Comparison of ENCODE assay signal across 10 cellular contexts in the genomic region with DNA sequence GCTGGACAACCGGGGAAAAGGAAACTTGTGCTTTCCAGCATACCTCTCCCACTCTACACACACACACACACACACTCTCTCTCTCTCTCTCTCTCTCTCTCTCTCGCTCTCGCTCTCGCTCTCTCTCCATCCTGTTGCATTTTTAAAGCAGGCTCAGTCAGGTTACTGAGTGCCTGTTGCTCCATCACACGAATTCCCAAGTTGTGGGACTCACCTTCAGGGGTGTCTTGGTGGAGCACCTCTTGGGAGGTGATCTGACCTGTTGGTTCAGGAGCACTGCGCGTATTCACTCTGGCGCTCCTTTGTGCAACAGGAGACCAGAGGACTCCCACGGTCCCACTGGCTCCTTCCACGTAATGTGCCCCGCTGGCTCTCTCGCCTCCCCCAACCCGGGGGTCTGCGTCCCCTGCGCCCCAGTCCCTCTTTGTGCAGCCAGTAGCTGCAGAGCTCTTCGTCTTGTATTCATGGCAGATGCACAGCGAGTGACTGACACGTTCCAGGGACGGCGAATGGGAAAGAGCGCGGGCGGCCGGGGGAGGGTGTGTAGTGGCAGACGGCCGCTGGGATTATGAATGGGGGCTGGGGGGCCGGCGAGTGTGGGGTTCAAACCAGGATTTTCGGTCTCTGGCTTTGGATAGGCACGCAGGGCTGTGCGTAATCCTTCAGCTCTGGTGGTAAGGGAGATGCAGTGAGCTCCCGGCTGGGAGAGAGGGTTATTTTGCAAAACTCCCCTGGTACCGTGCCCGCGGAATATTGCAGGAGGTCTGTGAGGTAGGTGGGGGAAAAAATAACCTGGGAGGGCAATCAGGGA. TPM values are rescaled to one million over a fixed set of nuclear protein-coding genes. Genes with fewer than 3 reads are reported as not detected.
A peak's percentile ranks its signal among the peaks of the same experiment; 100 is the strongest.
DNase-seq lines count a peak whose midpoint lies in the region; ATAC-seq and TF ChIP-seq lines count a peak whose summit lies in the region.
"Had no signal": no experiment of that assay in that cellular context is flagged by ENCODE, and none has a peak within 500 bp of the region (broad histone marks: within the 10 kb centered on the region; RNA-seq: fewer than 3 reads in every experiment).

No MANE protein-coding gene starts in this region.

- H3K4me1 Mint-ChIP-seq in GM23338 (peaks cover 6% of the 10 kb centered on the region), WTC11 (peaks cover 12% of the 10 kb centered on the region)

- H3K27ac ChIP-seq in GM23338 (ENCODE audit: low read depth) (no peak overlapping the region), hepatocyte (no peak overlapping the region)
- H3K27ac ChIP-seq: skin epidermis had no signal

- no peaks in the 10 kb centered on the region; the same call in 2 of the 3 replicates for H3K36me3 Mint-ChIP-seq in GM23338 (ENCODE audit: low read depth)
- H3K36me3 Mint-ChIP-seq in WTC11, result peaks cover 4% of the 10 kb centered on the region; the same call in 1 of the 2 replicates

- H3K9me3 ChIP-seq in hepatocyte (ENCODE audit: low read depth), result no peaks in the 10 kb centered on the region

- H3K4me3 Mint-ChIP-seq in GM23338 (peak overlapping the region; percentile 84), WTC11 (peak overlapping the region; percentile 73)

- CTCF ChIA-PET in WTC11 (lab: Charles Lee), result interaction anchor here (0.6 to 1.2 kb wide), 3 partner anchors 18 to 592 kb away, joined by 3 read pairs; no protein-coding TSS in a partner anchor

- POLR2A ChIA-PET in WTC11 (lab: Charles Lee), result no interaction called here

- no peaks in the 10 kb centered on the region for H4K20me1 ChIP-seq in GM23338 (replicated peaks; ENCODE audit: insufficient read depth)
- H4K20me1 ChIP-seq in hepatocyte (ENCODE audit: insufficient read depth, poor library complexity, severe bottlenecking), result no peaks in the 10 kb centered on the region

- intact Hi-C loops in sciatic nerve (cut with DNase I), result no loop called here

- H3F3A ChIP-seq in GM23338 (replicated peaks; ENCODE audit: low read depth), result no peaks in the 10 kb centered on the region

- peak overlapping the region; percentile 72 for H3K4me3 ChIP-seq in GM23338
- peak overlapping the region; percentile 42 for H3K4me3 ChIP-seq in hepatocyte
- H3K4me3 ChIP-seq: K562 had no signal

- H3K4me1 ChIP-seq in GM23338 (ENCODE audit: insufficient read depth) (no peaks in the 10 kb centered on the region), hepatocyte (ENCODE audit: insufficient read depth) (no peaks in the 10 kb centered on the region)

- no peak for TF ChIP-seq CTCF in GM23338 (conservative IDR thresholded peaks at IDR 0.05; ENCODE audit: low read depth in 2 of 2)
- TF ChIP-seq CTCF in WTC11 (IDR thresholded peaks at IDR 0.05), result no peak
- TF ChIP-seq CTCF in hepatocyte (IDR thresholded peaks at IDR 0.05; ENCODE audit: poor library complexity), result no peak

- WGBS in hepatocyte (ENCODE audit: low lambda C conversion rate, missing lambda C conversion rate), result 4% methylated on average over 24 of the region's 35 CpGs

- H3K27me3 Mint-ChIP-seq in GM23338 (ENCODE audit: insufficient read depth, low read depth, poor library complexity), result peaks cover 39% of the 10 kb centered on the region
- H3K27me3 Mint-ChIP-seq in WTC11 (ENCODE audit: low read depth), result peaks cover 79% of the 10 kb centered on the region

- no peaks in the 10 kb centered on the region for H3K79me2 ChIP-seq in GM23338 (replicated peaks; ENCODE audit: insufficient read depth)
- no peaks in the 10 kb centered on the region for H3K79me2 ChIP-seq in hepatocyte

- peaks cover 69% of the 10 kb centered on the region for H3K27me3 ChIP-seq in GM23338 (ENCODE audit: insufficient read depth)
- peaks cover 62% of the 10 kb centered on the region for H3K27me3 ChIP-seq in hepatocyte

- no peaks in the 10 kb centered on the region for H3K36me3 ChIP-seq in GM23338 (ENCODE audit: insufficient read depth)
- no peaks in the 10 kb centered on the region for H3K36me3 ChIP-seq in hepatocyte (replicated peaks; ENCODE audit: insufficient read depth, low read depth)

- H3K4me2 ChIP-seq in GM23338 (peak overlapping the region; percentile 91), hepatocyte (peak overlapping the region; percentile 89)

- ATAC-seq in GM23338 (peak; percentile 31), WTC11 (peak; percentile 15), sciatic nerve (peak; percentile 36), HG02885 (IDR thresholded peaks at IDR 0.05; ENCODE audit: poor library complexity, unreplicated experiment) (no peak)
- ATAC-seq: K562 had no signal

- no peaks in the 10 kb centered on the region for H3K9me2 ChIP-seq in GM23338 (ENCODE audit: insufficient read depth)
- H3K9me2 ChIP-seq in hepatocyte (replicated peaks; ENCODE audit: insufficient read depth), result no peaks in the 10 kb centered on the region

- DNase-seq in GM23338 (ENCODE audit: low spot score) (peak; percentile 40), WTC11 (ENCODE audit: low spot score) (peak; percentile 30), hepatocyte (ENCODE audit: low spot score) (no peak), sciatic nerve (ENCODE audit: low spot score) (no peak), HuH-7 (ENCODE audit: low spot score) (no peak), NCI-H2107 treated with DMSO at 0.1 percent for 48 hours (lab: John Stamatoyannopoulos, UW; ENCODE audit: unreplicated experiment) (no peak)
- DNase-seq in activated effector memory CD4-positive, alpha-beta T cell treated with Interleukin-2 at 50 U/mL for 16 hours, result no peak

- no peak overlapping the region for H3K27ac Mint-ChIP-seq in GM23338
- no peak overlapping the region for H3K27ac Mint-ChIP-seq in WTC11

- H3K9me3 Mint-ChIP-seq in GM23338 (peaks cover 7% of the 10 kb centered on the region; the same call in 1 of the 3 replicates), WTC11 (peaks cover 14% of the 10 kb centered on the region)

- H2AFZ ChIP-seq in GM23338 (peak overlapping the region; percentile 99), hepatocyte (no peak overlapping the region)

TF ChIP-seq in GM23338, 12 proteins besides CTCF, POLR2A, EP300 and RAD21 (continues in another document):
- TF ChIP-seq CREB1 (CRISPR knock-in tag; IDR thresholded peaks at IDR 0.05; ENCODE audit: low read depth) (no peak), ZNF331 (CRISPR knock-in tag; IDR thresholded peaks at IDR 0.05; ENCODE audit: low read depth) (no peak), NANOG (IDR thresholded peaks at IDR 0.05; ENCODE audit: borderline replicate concordance) (no peak), EZH2 (IDR thresholded peaks at IDR 0.05; ENCODE audit: low read depth, unreplicated experiment) (no peak), JUNB (IDR thresholded peaks at IDR 0.05; ENCODE audit: unreplicated experiment) (no peak), ETS1 (IDR thresholded peaks at IDR 0.05) (no peak), POLR2AphosphoS5 (IDR thresholded peaks at IDR 0.05; ENCODE audit: low read depth) (no peak)

TF ChIP-seq in WTC11, 78 proteins besides CTCF, POLR2A, EP300 and RAD21:
- TF ChIP-seq ZNF263 (CRISPR knock-in tag; IDR thresholded peaks at IDR 0.05; ENCODE audit: low read depth) (peak; percentile 84; the same call in 1 of the 2 replicates), PREB (CRISPR knock-in tag; IDR thresholded peaks at IDR 0.05; ENCODE audit: borderline replicate concordance) (no peak), NR3C1 (CRISPR knock-in tag; conservative IDR thresholded peaks at IDR 0.05; ENCODE audit: low read depth) (no peak)

RNA-seq across cellular contexts. Expression of gene PDE4B, which starts 0.6 kb away (rescaled TPM):
- total RNA-seq in GM23338 (2014; rRNA removed; shearing (Covaris generic)), result 24.8 and 25.6 TPM in 2 replicates
- polyA plus RNA-seq in GM23338 (2016; fragmentation: Nextera tagmentation; extraction: Ambion mirVana) (13.9 and 14.0 TPM in 2 replicates), hepatocyte (1.3 and 1.8 TPM in 2 replicates)
- total RNA-seq in WTC11 (2021) (4.4 to 8.0 TPM (median 4.5 TPM) in 3 replicates), hepatocyte (3.4 and 4.1 TPM in 2 replicates), sciatic nerve (23.9 TPM)
- polyA plus RNA-seq: K562 had no signal

Comparison
In these comparisons a context has a peak if more than half of its experiments do, and no peak if none do; other contexts are left out.
1. DNase-seq: peak in GM23338 (single experiment) and WTC11 (single experiment); none in hepatocyte (single experiment), sciatic nerve (single experiment), HuH-7 (single experiment), NCI-H2107 treated with DMSO at 0.1 percent for 48 hours (single experiment) and activated effector memory CD4-positive, alpha-beta T cell treated with Interleukin-2 at 50 U/mL for 16 hours (single experiment).